Comparison of ENCODE assay signal across 26 cellular contexts in the genomic region with DNA sequence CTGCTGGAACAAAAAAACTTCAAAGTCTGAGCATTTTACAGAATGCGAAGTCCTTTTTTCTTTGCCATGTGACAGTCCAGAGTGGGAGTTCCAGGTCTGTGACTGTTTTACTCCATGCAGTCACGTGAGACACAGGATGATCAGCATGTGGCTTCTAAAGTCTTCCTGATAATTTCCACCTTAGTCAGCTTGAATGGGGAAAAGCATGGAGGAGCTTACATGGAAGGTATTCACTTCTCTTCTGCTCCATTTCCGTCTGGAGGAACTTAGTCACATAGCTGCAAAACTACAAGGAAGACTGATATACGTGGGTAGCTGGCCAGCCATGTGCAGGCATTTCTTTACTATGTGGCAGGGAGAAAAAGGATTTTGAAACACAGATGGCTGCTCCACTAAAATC. TPM values are rescaled to one million over a fixed set of nuclear protein-coding genes. Genes with fewer than 3 reads are reported as not detected.
"Had no signal": no experiment of that assay in that cellular context is flagged by ENCODE, and none has a peak within 500 bp of the region (broad histone marks: within the 10 kb centered on the region; RNA-seq: fewer than 3 reads in every experiment).

No MANE protein-coding gene starts in this region.

- H3K27me3 ChIP-seq: tibial nerve, vagina had no signal

- DNase-seq: activated CD4-positive, alpha-beta memory T cell treated with anti-CD3 and anti-CD28 coated beads, Interleukin-2, amount 10 ng/mL, durations not matched to agents 7 days and 5 days; activated CD4-positive, alpha-beta T cell treated with anti-CD3 and anti-CD28 coated beads for 4 hours; activated effector memory CD4-positive, alpha-beta T cell treated with Interleukin-2 at 50 U/mL for 16 hours; activated T-cell treated with anti-CD3 and anti-CD28 coated beads, Interleukin-2, amount 50 U/mL, for 24 hours; amygdala; dermis blood vessel endothelial cell; effector memory CD8-positive, alpha-beta T cell; hippocampal formation; kidney; left ventricle myocardium inferior; mucosa of descending colon; naive thymus-derived CD8-positive, alpha-beta T cell; posterior cingulate gyrus; stimulated activated CD4-positive, alpha-beta T cell treated with anti-CD3 and anti-CD28 coated beads, Interleukin-15, amount 100 ng/mL, for 24 hours; stimulated activated CD4-positive, alpha-beta T cell treated with anti-CD3 and anti-CD28 coated beads, Interleukin-4, amount 100 ng/mL, for 1 hour; stimulated activated naive B cell treated with anti-CD40 and anti-IgM and Interleukin-4, amounts not matched to agents 10 μg/mL and 1 μg/mL and 100 μg/mL, for 72 hours; substantia nigra; T-helper 17 cell had no signal

- H3K9me3 ChIP-seq: left ventricle myocardium inferior, mucosa of descending colon, tibial nerve, vagina had no signal

- H3K27ac Mint-ChIP-seq: activated CD4-positive, alpha-beta memory T cell treated with anti-CD3 and anti-CD28 coated beads, Interleukin-2, amount 10 ng/mL, durations not matched to agents 7 days and 5 days; activated naive CD4-positive, alpha-beta T cell treated with anti-CD3 and anti-CD28 coated beads, Interleukin-2, amount 50 U/mL, for 72 hours; activated T-cell treated with anti-CD3 and anti-CD28 coated beads, Interleukin-2, amount 50 U/mL, for 24 hours; effector memory CD8-positive, alpha-beta T cell; naive thymus-derived CD8-positive, alpha-beta T cell; stimulated activated naive B cell treated with anti-CD40 and anti-IgM and Interleukin-4, amounts not matched to agents 10 μg/mL and 1 μg/mL and 100 μg/mL, for 72 hours; T-helper 17 cell had no signal

- H3K27ac ChIP-seq: left ventricle myocardium inferior, tibial nerve, vagina had no signal

- H3K27me3 Mint-ChIP-seq: activated CD4-positive, alpha-beta memory T cell treated with anti-CD3 and anti-CD28 coated beads, Interleukin-2, amount 10 ng/mL, durations not matched to agents 7 days and 5 days; activated T-cell treated with anti-CD3 and anti-CD28 coated beads, Interleukin-2, amount 50 U/mL, for 24 hours; effector memory CD8-positive, alpha-beta T cell; stimulated activated naive B cell treated with anti-CD40 and anti-IgM and Interleukin-4, amounts not matched to agents 10 μg/mL and 1 μg/mL and 100 μg/mL, for 72 hours; T-helper 17 cell had no signal

- H3K36me3 ChIP-seq: left ventricle myocardium inferior, tibial nerve, vagina had no signal

- H3K4me1 ChIP-seq: left ventricle myocardium inferior, vagina had no signal

- H3K4me1 Mint-ChIP-seq: activated CD4-positive, alpha-beta memory T cell treated with anti-CD3 and anti-CD28 coated beads, Interleukin-2, amount 10 ng/mL, durations not matched to agents 7 days and 5 days; naive thymus-derived CD8-positive, alpha-beta T cell; stimulated activated naive B cell treated with anti-CD40 and anti-IgM and Interleukin-4, amounts not matched to agents 10 μg/mL and 1 μg/mL and 100 μg/mL, for 72 hours; T-helper 17 cell had no signal

- H3K9me3 Mint-ChIP-seq: activated CD4-positive, alpha-beta memory T cell treated with anti-CD3 and anti-CD28 coated beads, Interleukin-2, amount 10 ng/mL, durations not matched to agents 7 days and 5 days; activated T-cell treated with anti-CD3 and anti-CD28 coated beads, Interleukin-2, amount 50 U/mL, for 24 hours had no signal

- H3K4me3 ChIP-seq: left ventricle myocardium inferior, mucosa of descending colon, tibial nerve, vagina had no signal

- H3K4me3 Mint-ChIP-seq: activated CD4-positive, alpha-beta memory T cell treated with anti-CD3 and anti-CD28 coated beads, Interleukin-2, amount 10 ng/mL, durations not matched to agents 7 days and 5 days; activated T-cell treated with anti-CD3 and anti-CD28 coated beads, Interleukin-2, amount 50 U/mL, for 24 hours; effector memory CD8-positive, alpha-beta T cell; naive thymus-derived CD8-positive, alpha-beta T cell; stimulated activated naive B cell treated with anti-CD40 and anti-IgM and Interleukin-4, amounts not matched to agents 10 μg/mL and 1 μg/mL and 100 μg/mL, for 72 hours; T-helper 17 cell had no signal

- H3K36me3 Mint-ChIP-seq: activated naive CD4-positive, alpha-beta T cell treated with anti-CD3 and anti-CD28 coated beads, Interleukin-2, amount 50 U/mL, for 72 hours; naive thymus-derived CD8-positive, alpha-beta T cell; stimulated activated naive B cell treated with anti-CD40 and anti-IgM and Interleukin-4, amounts not matched to agents 10 μg/mL and 1 μg/mL and 100 μg/mL, for 72 hours had no signal

RNA-seq across cellular contexts. Expression of a gene that starts 1.8 kb away (rescaled TPM):
- total RNA-seq: activated CD4-positive, alpha-beta memory T cell treated with anti-CD3 and anti-CD28 coated beads, Interleukin-2, amount 10 ng/mL, durations not matched to agents 7 days and 5 days; activated naive CD4-positive, alpha-beta T cell treated with anti-CD3 and anti-CD28 coated beads, Interleukin-2, amount 50 U/mL, for 72 hours; bronchial epithelial cell; chondrocyte; dermis blood vessel endothelial cell; epithelial cell of proximal tubule; glomerular endothelial cell; kidney; left ventricle myocardium inferior; naive thymus-derived CD8-positive, alpha-beta T cell; skeletal muscle tissue; T-helper 17 cell; tibial nerve; vagina had no signal
- polyA plus RNA-seq: naive thymus-derived CD8-positive, alpha-beta T cell had no signal
